In the genomic region with DNA sequence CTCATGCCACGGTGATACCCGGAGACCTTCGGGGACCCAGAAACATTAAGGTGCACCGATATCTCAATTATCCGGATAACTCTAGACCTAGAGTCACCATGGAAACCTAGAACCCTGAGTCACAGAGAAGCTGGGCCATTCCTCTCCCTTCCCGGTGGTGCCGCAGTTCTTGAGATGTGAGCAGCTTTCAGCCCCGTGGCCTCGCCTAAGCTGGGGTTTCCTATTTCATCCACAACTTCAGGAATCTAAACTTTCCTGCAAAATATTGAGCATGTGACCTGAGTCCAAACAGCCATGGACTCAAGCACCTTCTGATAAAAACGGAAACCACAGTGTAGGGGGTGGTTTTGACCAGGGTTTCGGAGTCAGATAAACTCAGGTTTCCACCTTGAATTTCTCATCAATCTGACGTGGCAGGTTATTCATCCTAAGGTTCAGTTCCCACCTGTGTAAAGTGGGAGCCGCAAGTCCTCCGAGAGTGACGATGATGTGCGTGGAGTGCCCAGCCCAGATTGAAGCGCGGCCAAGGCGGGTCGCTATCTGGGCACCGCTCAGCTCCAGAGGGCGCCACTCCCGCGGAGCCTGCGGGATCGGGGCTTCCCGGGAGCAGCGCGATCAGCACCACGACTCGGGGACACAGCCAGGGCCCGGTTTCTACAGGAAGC, we compare ENCODE assay signal across 9 cellular contexts. TPM values are rescaled to one million over a fixed set of nuclear protein-coding genes. Genes with fewer than 3 reads are reported as not detected.
A peak's percentile ranks its signal among the peaks of the same experiment; 100 is the strongest.
DNase-seq lines count a peak whose midpoint lies in the region; ATAC-seq and FAIRE-seq lines count a peak whose summit lies in the region.
"Had no signal": no experiment of that assay in that cellular context is flagged by ENCODE, and none has a peak within 500 bp of the region (broad histone marks: within the 10 kb centered on the region; RNA-seq: fewer than 3 reads in every experiment).

No MANE protein-coding gene starts in this region.

- ATAC-seq in HG02938 (IDR thresholded peaks at IDR 0.05; ENCODE audit: unreplicated experiment): peak; percentile 23

- H2AFZ ChIP-seq in neuron (ENCODE audit: low read depth, low read length): peak overlapping the region; percentile 96

- H3K36me3 ChIP-seq in neuron (ENCODE audit: insufficient read depth, low read length): no peaks in the 10 kb centered on the region

- H3K4me1 ChIP-seq in neuron (ENCODE audit: insufficient read depth, low read length): peaks cover 16% of the 10 kb centered on the region

- no peak for FAIRE-seq in urothelium cell line (lab: Jason Lieb, UNC)
- FAIRE-seq: A204.1 had no signal

- H3K27me3 Mint-ChIP-seq in activated naive CD4-positive, alpha-beta T cell treated with anti-CD3 and anti-CD28 coated beads for 36 hours (ENCODE audit: low read depth): peaks cover 2% of the 10 kb centered on the region

- peak; percentile 83 for DNase-seq in DMS 273 (lab: John Stamatoyannopoulos, UW; ENCODE audit: unreplicated experiment)
- no peak for DNase-seq in DMS 273 treated with DMSO at 0.1 percent for 48 hours (lab: John Stamatoyannopoulos, UW)
- peak; percentile 29 for DNase-seq in NCI-H748 treated with DMSO at 0.1 percent for 48 hours (lab: John Stamatoyannopoulos, UW)
- DNase-seq in activated naive CD4-positive, alpha-beta T cell treated with anti-CD3 and anti-CD28 coated beads for 36 hours: peak; percentile 72
- DNase-seq in globus pallidus (ENCODE audit: low spot score): peak; percentile 37
- peak; percentile 23 for DNase-seq in urothelium cell line (ENCODE audit: low spot score)

- H3K4me1 Mint-ChIP-seq in activated naive CD4-positive, alpha-beta T cell treated with anti-CD3 and anti-CD28 coated beads for 36 hours (ENCODE audit: low read depth): peaks cover 29% of the 10 kb centered on the region

- no peaks in the 10 kb centered on the region for H3K9me3 ChIP-seq in neuron (ENCODE audit: low read length)

- H3K27me3 ChIP-seq in neuron (ENCODE audit: insufficient read depth, low read length): no peaks in the 10 kb centered on the region

- CTCF ChIA-PET in activated naive CD4-positive, alpha-beta T cell treated with anti-CD3 and anti-CD28 coated beads for 36 hours (lab: Charles Lee): interaction anchor here (0.8 to 2.2 kb wide), 4 partner anchors 19 to 70 kb away, joined by 3 to 9 read pairs (median 3); no protein-coding TSS in a partner anchor

- intact Hi-C loops in activated naive CD4-positive, alpha-beta T cell treated with anti-CD3 and anti-CD28 coated beads for 36 hours (cut with micrococcal nuclease): loop anchor here (1.0 kb wide), 7 partner anchors 23 to 583 kb away; a partner anchor contains a TSS

- H3K27ac Mint-ChIP-seq in activated naive CD4-positive, alpha-beta T cell treated with anti-CD3 and anti-CD28 coated beads for 36 hours: peak overlapping the region; percentile 76

- peak overlapping the region; percentile 90 for H3K4me3 Mint-ChIP-seq in activated naive CD4-positive, alpha-beta T cell treated with anti-CD3 and anti-CD28 coated beads for 36 hours

- peaks cover 12% of the 10 kb centered on the region for H3K36me3 Mint-ChIP-seq in activated naive CD4-positive, alpha-beta T cell treated with anti-CD3 and anti-CD28 coated beads for 36 hours (ENCODE audit: low read depth)

- H3K4me3 ChIP-seq in neuron (ENCODE audit: low read length): peak overlapping the region; percentile 70

- H3K9me3 Mint-ChIP-seq in activated naive CD4-positive, alpha-beta T cell treated with anti-CD3 and anti-CD28 coated beads for 36 hours: no peaks in the 10 kb centered on the region

RNA-seq across cellular contexts. Expression of a gene that starts 1.0 kb away (rescaled TPM):
- 10 to 100 TPM; 22.4 to 25.6 TPM for total RNA-seq in activated naive CD4-positive, alpha-beta T cell treated with anti-CD3 and anti-CD28 coated beads for 36 hours
